In the genomic region with DNA sequence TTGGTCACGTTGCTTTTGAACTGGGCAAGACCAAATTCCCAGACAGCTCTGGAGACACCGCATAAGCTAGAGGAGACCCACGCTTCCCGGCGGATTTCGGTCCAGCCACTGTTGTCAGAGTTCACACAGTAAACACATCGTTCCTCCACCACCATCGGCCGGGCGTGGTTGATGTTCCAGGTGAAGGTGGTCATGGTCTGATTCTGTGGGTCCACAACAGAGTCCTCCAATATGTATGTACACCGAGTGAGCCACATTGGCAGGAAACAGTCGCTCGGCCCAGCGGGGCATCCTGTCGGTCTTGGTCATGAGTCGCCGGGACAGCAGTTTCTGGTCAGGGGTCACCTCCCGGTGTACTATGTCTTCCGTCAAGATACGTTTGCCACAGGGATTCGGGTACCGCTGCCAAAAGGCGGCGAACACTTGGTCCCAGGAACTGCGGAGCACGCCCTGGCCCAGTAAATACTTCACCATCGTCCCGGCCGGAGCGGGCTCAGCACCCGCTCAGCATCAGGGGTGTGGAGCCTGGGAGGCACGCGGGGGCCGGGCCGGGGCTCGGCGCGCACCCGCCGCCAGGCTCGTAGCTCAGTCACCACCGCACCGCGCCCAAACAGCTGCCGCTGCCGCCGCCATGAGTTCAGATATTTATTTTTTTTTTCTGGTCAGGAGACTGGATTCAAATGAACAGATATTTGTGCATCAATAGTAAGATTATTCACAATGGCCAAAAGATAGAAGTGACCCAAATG, we compare ENCODE assay signal across 28 cellular contexts. TPM values are rescaled to one million over a fixed set of nuclear protein-coding genes. Genes with fewer than 3 reads are reported as not detected.
A peak's percentile ranks its signal among the peaks of the same experiment; 100 is the strongest.
DNase-seq lines count a peak whose midpoint lies in the region; ATAC-seq and TF ChIP-seq lines count a peak whose summit lies in the region.
"Had no signal": no experiment of that assay in that cellular context is flagged by ENCODE, and none has a peak within 500 bp of the region (broad histone marks: within the 10 kb centered on the region; RNA-seq: fewer than 3 reads in every experiment).

No MANE protein-coding gene starts in this region.

- WGBS in sigmoid colon, 2 donors, result 94 to 95% methylated on average over 47 of the region's 47 CpGs
- WGBS in testis, 2 donors, result 81 to 87% methylated on average over 20 to 47 of the region's 47 CpGs
- 96% methylated on average over 47 of the region's 47 CpGs for WGBS in aorta, 2 donors

- ATAC-seq in RWPE2 (ENCODE audit: low read depth) (no peak), aorta (ENCODE audit: low FRiP score) (no peak), HG03460 (IDR thresholded peaks at IDR 0.05; ENCODE audit: unreplicated experiment) (no peak)
- ATAC-seq: GM12878 had no signal

- TF ChIP-seq EP300 in sigmoid colon (IDR thresholded peaks at IDR 0.05), result no peak

- H3K4me1 ChIP-seq in RWPE2 (ENCODE audit: insufficient read depth, poor library complexity, severe bottlenecking) (no peaks in the 10 kb centered on the region), sigmoid colon (no peaks in the 10 kb centered on the region), testis (no peaks in the 10 kb centered on the region), aorta (ENCODE audit: control insufficient read depth in 1 of 2, insufficient read depth in 2 of 2, low read length in 2 of 2) (no peaks in the 10 kb centered on the region)
- H3K4me1 ChIP-seq: BE2C, BLaER1 had no signal

- intact Hi-C loops in sigmoid colon (cut with DNase I) (no loop called here), testis (cut with DNase I; ENCODE audit: low total_unique reads) (no loop called here), aorta (cut with DNase I) (no loop called here)

- no peak for TF ChIP-seq CTCF in RWPE2 (IDR thresholded peaks at IDR 0.05; ENCODE audit: poor library complexity, severe bottlenecking)
- TF ChIP-seq CTCF in chondrocyte (IDR thresholded peaks at IDR 0.05), result no peak
- TF ChIP-seq CTCF in sigmoid colon (IDR thresholded peaks at IDR 0.05), result no peak
- TF ChIP-seq CTCF in testis (IDR thresholded peaks at IDR 0.05), result no peak

- no peak overlapping the region for H3K27ac Mint-ChIP-seq in chondrocyte (ENCODE audit: unreplicated experiment)
- H3K27ac Mint-ChIP-seq: CD14-positive monocyte; CD4-positive, alpha-beta memory T cell; CD4-positive, CD25-positive, alpha-beta regulatory T cell; CD8-positive, alpha-beta memory T cell had no signal

- H3K9me3 ChIP-seq in RWPE2 (ENCODE audit: severe bottlenecking), result no peaks in the 10 kb centered on the region
- H3K9me3 ChIP-seq in sigmoid colon, result no peaks in the 10 kb centered on the region
- no peaks in the 10 kb centered on the region for H3K9me3 ChIP-seq in testis
- no peaks in the 10 kb centered on the region for H3K9me3 ChIP-seq in aorta (ENCODE audit: control insufficient read depth, low read length)
- H3K9me3 ChIP-seq: BE2C, BLaER1 had no signal

- H3K36me3 ChIP-seq in RWPE2 (ENCODE audit: low read depth) (no peaks in the 10 kb centered on the region), sigmoid colon (no peaks in the 10 kb centered on the region), testis (ENCODE audit: low read depth, missing control alignments) (no peaks in the 10 kb centered on the region), aorta (ENCODE audit: control insufficient read depth in 1 of 2, insufficient read depth in 2 of 2, low read length in 1 of 2) (no peaks in the 10 kb centered on the region)
- H3K36me3 ChIP-seq: BE2C, BLaER1 had no signal

- no peaks in the 10 kb centered on the region for H3K27me3 Mint-ChIP-seq in chondrocyte (ENCODE audit: low read depth)
- H3K27me3 Mint-ChIP-seq: CD4-positive, CD25-positive, alpha-beta regulatory T cell had no signal

- peak; percentile 71 for DNase-seq in RWPE2 (ENCODE audit: low spot score)
- peak; percentile 72 for DNase-seq in chondrocyte (ENCODE audit: low spot score)
- DNase-seq in sigmoid colon, result peak; percentile 54
- peak; percentile 15 for DNase-seq in testis
- DNase-seq in aorta, result no peak
- DNase-seq in epidermal melanocyte (ENCODE audit: insufficient read length, low spot score), result no peak
- DNase-seq: 8988T; ACHN; BE2C; C1 segment of cervical spinal cord; CD4-positive, alpha-beta memory T cell; CD4-positive, CD25-positive, alpha-beta regulatory T cell; CD8-positive, alpha-beta memory T cell; COR-L47; DMS 273 treated with DMSO at 0.1 percent for 48 hours; DMS153; DMS53; DMS79; DND-41; EL; GDM1 had no signal

- peaks cover 3% of the 10 kb centered on the region for H3K9me3 Mint-ChIP-seq in chondrocyte (ENCODE audit: low read depth)

- TF ChIP-seq POLR2A in sigmoid colon (IDR thresholded peaks at IDR 0.05) (no peak), testis (IDR thresholded peaks at IDR 0.05) (no peak)

- H3K27me3 ChIP-seq in RWPE2 (ENCODE audit: insufficient read depth, poor library complexity, severe bottlenecking) (no peaks in the 10 kb centered on the region), sigmoid colon (no peaks in the 10 kb centered on the region), testis (no peaks in the 10 kb centered on the region), aorta (ENCODE audit: control insufficient read depth in 1 of 2, insufficient read depth in 2 of 2, low read length in 1 of 2) (no peaks in the 10 kb centered on the region)
- H3K27me3 ChIP-seq: BE2C, BLaER1 had no signal

- H3K27ac ChIP-seq in RWPE2 (ENCODE audit: poor library complexity, severe bottlenecking), result no peak overlapping the region
- H3K27ac ChIP-seq in sigmoid colon, result no peak overlapping the region
- H3K27ac ChIP-seq in testis, result no peak overlapping the region
- no peak overlapping the region for H3K27ac ChIP-seq in aorta (ENCODE audit: low read depth in 1 of 2, low read length in 2 of 2)
- H3K27ac ChIP-seq: BLaER1 had no signal

- no peaks in the 10 kb centered on the region for H3K36me3 Mint-ChIP-seq in chondrocyte (ENCODE audit: low read depth)
- H3K36me3 Mint-ChIP-seq: CD14-positive monocyte; CD4-positive, alpha-beta memory T cell; CD8-positive, alpha-beta memory T cell had no signal

- H3K4me3 Mint-ChIP-seq in chondrocyte (ENCODE audit: unreplicated experiment), result no peak overlapping the region
- H3K4me3 Mint-ChIP-seq: CD14-positive monocyte; CD4-positive, alpha-beta memory T cell; CD4-positive, CD25-positive, alpha-beta regulatory T cell; CD8-positive, alpha-beta memory T cell had no signal

- no peak overlapping the region for H3K4me3 ChIP-seq in RWPE2 (ENCODE audit: severe bottlenecking)
- no peak overlapping the region for H3K4me3 ChIP-seq in sigmoid colon
- peak overlapping the region in 1 of 2 donors; percentile 18 for H3K4me3 ChIP-seq in testis
- no peak overlapping the region for H3K4me3 ChIP-seq in aorta (ENCODE audit: low read length in 2 of 2)
- H3K4me3 ChIP-seq: BLaER1, GM12878 had no signal

- H3K4me1 Mint-ChIP-seq in chondrocyte (ENCODE audit: low read depth), result no peaks in the 10 kb centered on the region
- H3K4me1 Mint-ChIP-seq: CD14-positive monocyte; CD4-positive, alpha-beta memory T cell; CD4-positive, CD25-positive, alpha-beta regulatory T cell; CD8-positive, alpha-beta memory T cell had no signal

RNA-seq across cellular contexts. Expression of a gene that starts 36.7 kb away (rescaled TPM):
- not detected in 3 replicates for total RNA-seq in chondrocyte
- total RNA-seq in sigmoid colon, result 1 to 10 TPM in 2 of 4 donors, not detected in 2; 1.2 to 2.2 TPM
- under 1 TPM in 1 of 3 donors, not detected in 2; 0.15 TPM for polyA plus RNA-seq in sigmoid colon
- 1 to 10 TPM; 6.0 to 9.6 TPM for total RNA-seq in testis
- polyA plus RNA-seq in testis (ENCODE audit: insufficient read depth, low read depth, low replicate concordance), result 1.1 TPM
- total RNA-seq in aorta, result 1 to 10 TPM; 1.2 to 1.5 TPM
- not detected for polyA plus RNA-seq in aorta
- total RNA-seq: A673; CD4-positive, alpha-beta memory T cell; CD4-positive, CD25-positive, alpha-beta regulatory T cell; CD8-positive, alpha-beta memory T cell; Daoy; G401; GM12878 had no signal
- polyA plus RNA-seq: CD14-positive monocyte; CD4-positive, alpha-beta memory T cell; CD4-positive, CD25-positive, alpha-beta regulatory T cell; CD8-positive, alpha-beta memory T cell; GM12878 had no signal

Comparison
In these comparisons a context has a peak if more than half of its experiments do, and no peak if none do; other contexts are left out.
1. DNase-seq: peak in RWPE2 (single experiment), chondrocyte (single experiment), sigmoid colon (single experiment) and testis (single experiment); none in aorta (0 of 2) and epidermal melanocyte (single experiment).